In the genomic region with DNA sequence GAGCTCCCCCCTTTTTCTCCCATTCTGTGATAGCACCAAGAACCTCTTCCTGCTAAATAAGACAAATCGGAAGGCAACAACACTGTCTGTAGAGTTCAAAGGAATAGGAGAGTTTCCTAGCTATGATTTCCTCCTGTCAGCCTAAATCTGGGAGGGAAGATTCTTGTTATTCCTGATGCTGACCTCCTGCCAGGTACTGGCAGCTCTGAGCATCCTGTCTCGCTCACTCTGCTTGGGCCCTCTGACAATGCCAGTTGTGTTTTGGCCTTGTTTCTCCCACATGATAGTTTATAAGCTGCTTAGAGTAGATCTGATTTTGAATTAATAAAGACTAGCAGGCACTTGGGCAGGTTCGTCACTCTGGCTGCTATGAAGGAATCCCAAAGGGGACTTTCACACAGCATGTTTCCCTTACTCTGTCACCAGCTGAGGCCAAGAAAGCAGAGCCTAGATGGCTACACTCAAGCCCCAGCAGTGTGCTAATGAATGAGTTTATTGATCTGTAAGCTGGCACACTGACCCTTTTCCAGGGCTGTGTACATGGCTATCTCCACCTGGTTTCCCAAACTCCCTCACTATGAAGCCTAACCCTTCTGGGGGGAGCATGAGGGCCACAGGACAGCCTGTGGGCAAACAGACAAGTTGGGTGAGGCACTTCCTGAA, we compare ENCODE assay signal across 18 cellular contexts. TPM values are rescaled to one million over a fixed set of nuclear protein-coding genes. Genes with fewer than 3 reads are reported as not detected.
DNase-seq lines count a peak whose midpoint lies in the region; ATAC-seq and TF ChIP-seq lines count a peak whose summit lies in the region.
"Had no signal": no experiment of that assay in that cellular context is flagged by ENCODE, and none has a peak within 500 bp of the region (broad histone marks: within the 10 kb centered on the region; RNA-seq: fewer than 3 reads in every experiment).

No MANE protein-coding gene starts in this region.

- TF ChIP-seq CTCF in breast epithelium (IDR thresholded peaks at IDR 0.05) = no peak
- TF ChIP-seq CTCF in MCF 10A (IDR thresholded peaks at IDR 0.05; ENCODE audit: unreplicated experiment) = no peak
- no peak for TF ChIP-seq CTCF in chondrocyte (IDR thresholded peaks at IDR 0.05)
- TF ChIP-seq CTCF in neural cell (IDR thresholded peaks at IDR 0.05; ENCODE audit: poor library complexity, severe bottlenecking) = no peak
- TF ChIP-seq CTCF in transverse colon (IDR thresholded peaks at IDR 0.05) = no peak

- in situ Hi-C loops in transverse colon (cut with MboI; ENCODE audit: low pct_ligation_motif_present in 1 of 4, low pct_unique_long_range_greater_than_20kb in 1 of 4, low sequenced_read_pairs in 3 of 4) = no loop called here

- H3K4me3 ChIP-seq in breast epithelium (no peak overlapping the region), neural cell (ENCODE audit: low read length) (peak overlapping the region; percentile 2), transverse colon (no peak overlapping the region)
- H3K4me3 ChIP-seq: GM12878, SK-N-MC had no signal

- no peaks in the 10 kb centered on the region for H3K36me3 ChIP-seq in breast epithelium
- H3K36me3 ChIP-seq in neural cell (ENCODE audit: insufficient read depth, low read length) = no peaks in the 10 kb centered on the region
- peaks cover 0 to 11% (median 3%) of the 10 kb centered on the region in 4 donors for H3K36me3 ChIP-seq in transverse colon

- H3K27ac Mint-ChIP-seq in MCF 10A (ENCODE audit: low read depth, unreplicated experiment) = no peak overlapping the region
- peak overlapping the region; percentile 54 for H3K27ac Mint-ChIP-seq in chondrocyte (ENCODE audit: unreplicated experiment)
- H3K27ac Mint-ChIP-seq: activated CD4-positive, alpha-beta T cell treated with anti-CD3 and anti-CD28 coated beads for 36 hours; activated naive CD4-positive, alpha-beta T cell treated with anti-CD3 and anti-CD28 coated beads for 36 hours; IgD-negative memory B cell had no signal

- no peak overlapping the region for H2AFZ ChIP-seq in neural cell (ENCODE audit: low read depth, low read length)

- H3K9me3 ChIP-seq in breast epithelium (no peaks in the 10 kb centered on the region), neural cell (ENCODE audit: low read length) (no peaks in the 10 kb centered on the region), transverse colon (no peaks in the 10 kb centered on the region)
- H3K9me3 ChIP-seq: neutrophil had no signal

- H3K4me1 Mint-ChIP-seq in MCF 10A (ENCODE audit: insufficient read depth, unreplicated experiment) = peaks cover 19% of the 10 kb centered on the region
- peaks cover 16% of the 10 kb centered on the region for H3K4me1 Mint-ChIP-seq in chondrocyte (ENCODE audit: low read depth)
- H3K4me1 Mint-ChIP-seq: activated CD4-positive, alpha-beta T cell treated with anti-CD3 and anti-CD28 coated beads for 36 hours had no signal

- H3K27ac ChIP-seq in breast epithelium (peak overlapping the region; percentile 62 to 65), neural cell (ENCODE audit: low read length) (peak overlapping the region; percentile 64), transverse colon (peak overlapping the region; percentile 9 to 55 (median 24))
- H3K27ac ChIP-seq: neutrophil, SK-N-MC had no signal

- H4K20me1 ChIP-seq in neural cell (ENCODE audit: insufficient read depth) = no peaks in the 10 kb centered on the region

- H3K4me1 ChIP-seq in breast epithelium (no peaks in the 10 kb centered on the region), transverse colon (peaks cover 6 to 55% (median 36%) of the 10 kb centered on the region in 4 donors)

- BruUV-seq in MCF 10A (replicated peaks; lab: Mats Ljungman, UMichigan) = no TSS peak

- no peak for TF ChIP-seq POLR2A in breast epithelium (IDR thresholded peaks at IDR 0.05)
- TF ChIP-seq POLR2A in transverse colon (IDR thresholded peaks at IDR 0.05) = no peak

- intact Hi-C loops in breast epithelium (cut with DNase I; ENCODE audit: low total_unique reads) = no loop called here
- intact Hi-C loops in MCF 10A (cut with micrococcal nuclease) = no loop called here
- intact Hi-C loops in transverse colon (cut with DNase I; ENCODE audit: low total_unique reads) = no loop called here

- H3K9me3 Mint-ChIP-seq in MCF 10A (ENCODE audit: unreplicated experiment) (no peaks in the 10 kb centered on the region), chondrocyte (ENCODE audit: low read depth) (no peaks in the 10 kb centered on the region)
- H3K9me3 Mint-ChIP-seq: activated naive CD4-positive, alpha-beta T cell treated with anti-CD3 and anti-CD28 coated beads for 36 hours; IgD-negative memory B cell had no signal

- no peaks in the 10 kb centered on the region for H3K79me2 ChIP-seq in neural cell (replicated peaks; ENCODE audit: insufficient read depth, low read length)

- ATAC-seq in GM21447 (IDR thresholded peaks at IDR 0.05; ENCODE audit: unreplicated experiment) = no peak
- ATAC-seq: activated CD4-positive, alpha-beta T cell treated with anti-CD3 and anti-CD28 coated beads for 36 hours; GM12878; stimulated activated naive CD8-positive, alpha-beta T cell treated with anti-CD3 and anti-CD28 coated beads, Interleukin-15, Interleukin-2, amounts not matched to agents 100 U/mL and 50 U/mL, for 24 hours had no signal

- peaks cover 32% of the 10 kb centered on the region for H3K36me3 Mint-ChIP-seq in MCF 10A (ENCODE audit: insufficient read depth, unreplicated experiment)
- peaks cover 14% of the 10 kb centered on the region for H3K36me3 Mint-ChIP-seq in chondrocyte (ENCODE audit: low read depth)

- H3F3A ChIP-seq in neural cell (ENCODE audit: insufficient read depth, low read length, poor library complexity, severe bottlenecking) = no peaks in the 10 kb centered on the region

- H3K27me3 ChIP-seq in breast epithelium (no peaks in the 10 kb centered on the region), neural cell (ENCODE audit: insufficient read depth, low read depth, low read length) (no peaks in the 10 kb centered on the region), transverse colon (no peaks in the 10 kb centered on the region)
- H3K27me3 ChIP-seq: neutrophil had no signal

- no peak overlapping the region for H3K4me2 ChIP-seq in neural cell (ENCODE audit: low read length)

- peak overlapping the region; percentile 40 for H3K9ac ChIP-seq in neural cell (ENCODE audit: low read length)

- TF ChIP-seq RAD21 in neural cell (conservative IDR thresholded peaks at IDR 0.05) = no peak

- TF ChIP-seq EP300 in neural cell (conservative IDR thresholded peaks at IDR 0.05; ENCODE audit: poor library complexity, severe bottlenecking) (no peak), transverse colon (IDR thresholded peaks at IDR 0.05; ENCODE audit: low read depth) (no peak)

- no peaks in the 10 kb centered on the region for H3K9me2 ChIP-seq in neural cell (ENCODE audit: insufficient read depth, low read length)

- POLR2A ChIA-PET in MCF 10A (lab: Yijun Ruan, JAX) = interaction anchor here (0.5 to 4.5 kb wide), 10 partner anchors 14 to 75 kb away, joined by 3 to 47 read pairs (median 4); partner anchors contain the start of gene UQCC1

- DNase-seq in breast epithelium (ENCODE audit: low spot score in 2 of 2) = peak in 1 of 2 donors; percentile 38
- no peak for DNase-seq in MCF 10A (ENCODE audit: unreplicated experiment)
- no peak for DNase-seq in chondrocyte (ENCODE audit: low spot score)
- no peak for DNase-seq in transverse colon
- no peak for DNase-seq in NAMALWA (ENCODE audit: low spot score)
- no peak for DNase-seq in midbrain (lab: John Stamatoyannopoulos, UW)
- DNase-seq: activated CD4-positive, alpha-beta T cell treated with anti-CD3 and anti-CD28 coated beads for 36 hours; activated naive CD4-positive, alpha-beta T cell treated with anti-CD3 and anti-CD28 coated beads for 36 hours; cortex of kidney; NCI-H2227 treated with DMSO at 0.1 percent for 48 hours; stimulated activated naive CD8-positive, alpha-beta T cell treated with anti-CD3 and anti-CD28 coated beads, Interleukin-15, Interleukin-2, amounts not matched to agents 100 U/mL and 50 U/mL, for 24 hours; T1000 had no signal

- H3K4me3 Mint-ChIP-seq in MCF 10A (ENCODE audit: unreplicated experiment) (no peak overlapping the region), chondrocyte (ENCODE audit: unreplicated experiment) (no peak overlapping the region)
- H3K4me3 Mint-ChIP-seq: activated CD4-positive, alpha-beta T cell treated with anti-CD3 and anti-CD28 coated beads for 36 hours; activated naive CD4-positive, alpha-beta T cell treated with anti-CD3 and anti-CD28 coated beads for 36 hours; IgD-negative memory B cell had no signal

- 69 to 100% methylated on average over 1 to 3 of the region's 3 CpGs for WGBS in transverse colon (ENCODE audit: low coverage in 1 of 2), 2 donors

- CTCF ChIA-PET in MCF 10A (lab: Yijun Ruan, JAX) = interaction anchor here (0.5 to 3.0 kb wide), 12 partner anchors 8 to 1141 kb away, joined by 3 to 18 read pairs (median 4); partner anchors contain the start of gene GDF5

- H3K27me3 Mint-ChIP-seq in MCF 10A (ENCODE audit: insufficient read depth, unreplicated experiment) (no peaks in the 10 kb centered on the region), chondrocyte (ENCODE audit: low read depth) (no peaks in the 10 kb centered on the region)
- H3K27me3 Mint-ChIP-seq: activated CD4-positive, alpha-beta T cell treated with anti-CD3 and anti-CD28 coated beads for 36 hours; IgD-negative memory B cell had no signal

TF ChIP-seq in neural cell, 6 proteins besides CTCF, POLR2A, EP300 and RAD21 (continues in another document):
- TF ChIP-seq EZH2 (IDR thresholded peaks at IDR 0.05; ENCODE audit: borderline replicate concordance, insufficient read depth, low read length, poor library complexity, severe bottlenecking) (no peak), MXI1 (conservative IDR thresholded peaks at IDR 0.05; ENCODE audit: poor library complexity, severe bottlenecking) (no peak), TAF1 (IDR thresholded peaks at IDR 0.05; ENCODE audit: low read depth) (no peak)

RNA-seq across cellular contexts. Expression of gene UQCC1, which starts 52.3 kb away (rescaled TPM):
- 10 to 100 TPM; 26.6 to 39.7 (median 35.4) TPM for total RNA-seq in breast epithelium
- total RNA-seq in MCF 10A (2022) = 45.2 and 55.8 TPM in 2 replicates
- total RNA-seq in chondrocyte = 30.4 to 42.5 TPM (median 31.7 TPM) in 3 replicates
- 33.2 and 33.7 TPM in 2 replicates for polyA plus RNA-seq in neural cell
- polyA minus RNA-seq in neural cell = 39.7 and 46.8 TPM in 2 replicates
- 10 to 100 TPM; 24.7 to 70.8 (median 44.5) TPM for total RNA-seq in transverse colon
